Comparison of ENCODE assay signal across 14 cellular contexts in genomic region chr10:14585287-14586193, GRCh38.
DNase-seq lines count a peak whose midpoint lies in the region; ATAC-seq and TF ChIP-seq lines count a peak whose summit lies in the region.
"Had no signal": no experiment of that assay in that cellular context is flagged by ENCODE, and none has a peak within 500 bp of the region (broad histone marks: within the 10 kb centered on the region; RNA-seq: fewer than 3 reads in every experiment).

No MANE protein-coding gene starts in this region.

- no peaks in the 10 kb centered on the region for H3F3A ChIP-seq in Loucy (ENCODE audit: low read depth)

- peak overlapping the region; percentile 19 for H3K4me2 ChIP-seq in Loucy (ENCODE audit: low read depth, low read length, poor library complexity, severe bottlenecking)
- no peak overlapping the region for H3K4me2 ChIP-seq in mesendoderm (ENCODE audit: low read length)

- H3K4me3 Mint-ChIP-seq in CD8-positive, alpha-beta T cell: peak overlapping the region; percentile 54
- no peak overlapping the region for H3K4me3 Mint-ChIP-seq in activated naive CD8-positive, alpha-beta T cell treated with anti-CD3 and anti-CD28 coated beads, Interleukin-2, amount 50 U/mL, for 24 hours

- H3K27me3 ChIP-seq in CD8-positive, alpha-beta T cell (ENCODE audit: insufficient read depth, low read length): no peaks in the 10 kb centered on the region
- H3K27me3 ChIP-seq in Loucy (ENCODE audit: insufficient read depth, low read length, poor library complexity, severe bottlenecking): no peaks in the 10 kb centered on the region
- H3K27me3 ChIP-seq in mesendoderm (ENCODE audit: insufficient read depth, low read length, poor library complexity): no peaks in the 10 kb centered on the region
- H3K27me3 ChIP-seq: brain microvascular endothelial cell had no signal

- H4K20me1 ChIP-seq in Loucy (ENCODE audit: insufficient read depth, low read length, poor library complexity, severe bottlenecking): peaks cover 10% of the 10 kb centered on the region

- H3K18ac ChIP-seq in mesendoderm (ENCODE audit: low read length): no peak overlapping the region

- H4K5ac ChIP-seq in mesendoderm (ENCODE audit: low read length): no peak overlapping the region

- no CpG with 5 or more reads among the region's 15 CpGs for WGBS in mesendoderm (ENCODE audit: extremely low coverage, insufficient coverage, low lambda C conversion rate)

- H3K56ac ChIP-seq in mesendoderm (ENCODE audit: low read length): no peak overlapping the region

- H3K4me1 Mint-ChIP-seq in CD8-positive, alpha-beta T cell (ENCODE audit: low read depth): peaks cover 95% of the 10 kb centered on the region
- H3K4me1 Mint-ChIP-seq in activated naive CD8-positive, alpha-beta T cell treated with anti-CD3 and anti-CD28 coated beads, Interleukin-2, amount 50 U/mL, for 24 hours: peaks cover 97% of the 10 kb centered on the region

- H3K27ac ChIP-seq in CD8-positive, alpha-beta T cell (ENCODE audit: low read depth, low read length): peak overlapping the region; percentile 71
- H3K27ac ChIP-seq in mesendoderm (ENCODE audit: low read depth, low read length): no peak overlapping the region
- H3K27ac ChIP-seq: brain microvascular endothelial cell had no signal

- no peak overlapping the region for H3K4ac ChIP-seq in mesendoderm (ENCODE audit: low read depth, low read length)

- CTCF ChIA-PET in CD8-positive, alpha-beta T cell (lab: Charles Lee): no interaction called here

- no peak overlapping the region for H2AFZ ChIP-seq in Loucy (ENCODE audit: low read length)

- H2BK15ac ChIP-seq in mesendoderm (replicated peaks; ENCODE audit: low read depth): no peak overlapping the region

- H3K36me3 Mint-ChIP-seq in CD8-positive, alpha-beta T cell: peaks cover 13% of the 10 kb centered on the region
- H3K36me3 Mint-ChIP-seq in activated naive CD8-positive, alpha-beta T cell treated with anti-CD3 and anti-CD28 coated beads, Interleukin-2, amount 50 U/mL, for 24 hours (ENCODE audit: low read depth): peaks cover 37% of the 10 kb centered on the region

- H3K79me1 ChIP-seq in mesendoderm (ENCODE audit: low read length): peaks cover 13% of the 10 kb centered on the region

- no peak overlapping the region for H2BK120ac ChIP-seq in mesendoderm (ENCODE audit: low read depth, low read length)

- H3K9me2 ChIP-seq in Loucy (replicated peaks; ENCODE audit: low read depth, low read length): no peaks in the 10 kb centered on the region

- no peak overlapping the region for H3K23ac ChIP-seq in mesendoderm (ENCODE audit: low read length)

- peaks cover 95% of the 10 kb centered on the region for H3K4me1 ChIP-seq in CD8-positive, alpha-beta T cell (ENCODE audit: insufficient read depth, low read length)
- peaks cover 43% of the 10 kb centered on the region for H3K4me1 ChIP-seq in Loucy (ENCODE audit: insufficient read depth, low read length, poor library complexity, severe bottlenecking)
- H3K4me1 ChIP-seq in mesendoderm (ENCODE audit: control insufficient read depth, low read depth, low read length): peaks cover 6% of the 10 kb centered on the region

- no peaks in the 10 kb centered on the region for H3K36me3 ChIP-seq in CD8-positive, alpha-beta T cell (ENCODE audit: insufficient read depth, low read length)
- H3K36me3 ChIP-seq in Loucy (ENCODE audit: insufficient read depth, low read length) (no peaks in the 10 kb centered on the region), mesendoderm (ENCODE audit: control insufficient read depth, insufficient read depth, low read length) (no peaks in the 10 kb centered on the region)
- H3K36me3 ChIP-seq: brain microvascular endothelial cell had no signal

- no peak overlapping the region for H2AK5ac ChIP-seq in mesendoderm (ENCODE audit: low read length)

- no peak overlapping the region for H3K4me3 ChIP-seq in CD8-positive, alpha-beta T cell (ENCODE audit: low read depth, low read length)
- H3K4me3 ChIP-seq in Loucy (ENCODE audit: low read length, poor library complexity, severe bottlenecking) (no peak overlapping the region), mesendoderm (ENCODE audit: low read length) (no peak overlapping the region)

- no peak overlapping the region for H3K9ac ChIP-seq in Loucy (ENCODE audit: low read depth, low read length, poor library complexity, severe bottlenecking)
- no peak overlapping the region for H3K9ac ChIP-seq in mesendoderm (ENCODE audit: low read length)

- H3K27ac Mint-ChIP-seq in CD8-positive, alpha-beta T cell: peak overlapping the region; percentile 97
- peak overlapping the region; percentile 42 for H3K27ac Mint-ChIP-seq in activated naive CD8-positive, alpha-beta T cell treated with anti-CD3 and anti-CD28 coated beads, Interleukin-2, amount 50 U/mL, for 24 hours

- TF ChIP-seq CTCF in CD8-positive, alpha-beta T cell (IDR thresholded peaks at IDR 0.05): no peak
- no peak for TF ChIP-seq CTCF in Loucy (conservative IDR thresholded peaks at IDR 0.05; ENCODE audit: low read length)

- no peak for ATAC-seq in CD8-positive, alpha-beta T cell
- ATAC-seq in activated naive CD8-positive, alpha-beta T cell treated with anti-CD3 and anti-CD28 coated beads, Interleukin-2, amount 50 U/mL, for 24 hours: no peak
- no peak for ATAC-seq in GM19455 (IDR thresholded peaks at IDR 0.05; ENCODE audit: unreplicated experiment)
- ATAC-seq: HCT116, sciatic nerve had no signal

- no peak overlapping the region for H4K8ac ChIP-seq in mesendoderm (ENCODE audit: low read depth, low read length)

- intact Hi-C loops in CD8-positive, alpha-beta T cell (cut with DNase I, micrococcal nuclease): loop anchor here (2.0 to 10.0 kb wide), 5 partner anchors 13 to 801 kb away; partner anchors contain the start of genes DCLRE1C (in 1 of the 2), MEIG1 (in 1 of the 2) and NMT2 (in 1 of the 2)

- H3K9me3 ChIP-seq in CD8-positive, alpha-beta T cell (ENCODE audit: low read length): no peaks in the 10 kb centered on the region
- no peaks in the 10 kb centered on the region for H3K9me3 ChIP-seq in Loucy (ENCODE audit: insufficient read depth, low read depth, low read length)

- H2BK5ac ChIP-seq in mesendoderm (ENCODE audit: low read length): no peak overlapping the region

- POLR2A ChIA-PET in CD8-positive, alpha-beta T cell (lab: Charles Lee): interaction anchor here (0.6 to 1.4 kb wide), 3 partner anchors 14 to 20 kb away, joined by 3 to 5 read pairs (median 4); no protein-coding TSS in a partner anchor

- no peaks in the 10 kb centered on the region for H3K9me3 Mint-ChIP-seq in CD8-positive, alpha-beta T cell
- no peaks in the 10 kb centered on the region for H3K9me3 Mint-ChIP-seq in activated naive CD8-positive, alpha-beta T cell treated with anti-CD3 and anti-CD28 coated beads, Interleukin-2, amount 50 U/mL, for 24 hours

- no peak for DNase-seq in CD8-positive, alpha-beta T cell
- DNase-seq in activated naive CD8-positive, alpha-beta T cell treated with anti-CD3 and anti-CD28 coated beads, Interleukin-2, amount 50 U/mL, for 24 hours: no peak
- DNase-seq in mesendoderm (peak; percentile 53), NCI-H1694 treated with DMSO at 0.1 percent for 48 hours (lab: John Stamatoyannopoulos, UW) (no peak)
- no peak for DNase-seq in stimulated activated CD4-positive, alpha-beta T cell treated with anti-CD3 and anti-CD28 coated beads, Interleukin-2, amount 100 ng/mL, for 48 hours
- DNase-seq in stimulated activated CD4-positive, alpha-beta T cell treated with anti-CD3 and anti-CD28 coated beads, Interleukin-12 subunit alpha, Interleukin-12 subunit beta, amount 100 ng/mL, for 4 hours: no peak
- DNase-seq: activated CD4-positive, alpha-beta T cell treated with anti-CD3 and anti-CD28 coated beads for 4 hours; brain microvascular endothelial cell; DMS153; NCI-H1694 had no signal

- H3K27me3 Mint-ChIP-seq in CD8-positive, alpha-beta T cell (ENCODE audit: low read depth): no peaks in the 10 kb centered on the region
- no peaks in the 10 kb centered on the region for H3K27me3 Mint-ChIP-seq in activated naive CD8-positive, alpha-beta T cell treated with anti-CD3 and anti-CD28 coated beads, Interleukin-2, amount 50 U/mL, for 24 hours

- H3K79me2 ChIP-seq in Loucy (ENCODE audit: insufficient read depth, low read length): peaks cover 74% of the 10 kb centered on the region
- H3K79me2 ChIP-seq in mesendoderm (ENCODE audit: control insufficient read depth, insufficient read depth, low read length): peaks cover 18% of the 10 kb centered on the region
